Comparison of ENCODE assay signal across 9 cellular contexts in the genomic region with DNA sequence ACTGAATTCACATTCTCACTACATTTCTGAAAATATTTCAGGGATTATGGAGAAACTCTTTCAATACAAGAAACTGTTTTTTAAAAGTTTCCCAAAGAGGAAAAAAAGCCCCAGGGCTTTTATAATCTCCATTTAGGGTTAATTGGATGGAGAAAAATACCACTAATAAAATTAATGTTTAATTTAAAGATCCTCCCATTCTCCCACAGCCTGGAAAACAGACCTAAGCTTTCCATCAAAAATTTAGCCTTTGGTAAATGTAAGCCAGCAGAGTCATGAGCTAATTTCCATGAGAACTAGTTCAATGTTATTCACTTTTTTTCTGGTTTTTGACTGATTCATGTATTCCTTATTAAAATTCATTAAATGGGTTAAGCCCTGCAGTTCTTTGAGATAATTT.
"Had no signal": no experiment of that assay in that cellular context is flagged by ENCODE, and none has a peak within 500 bp of the region (broad histone marks: within the 10 kb centered on the region; RNA-seq: fewer than 3 reads in every experiment).

No MANE protein-coding gene starts in this region.

- H3K9me3 ChIP-seq: HAP-1 had no signal

- H3K4me2 ChIP-seq: GM23338 had no signal

- H3K4me3 Mint-ChIP-seq: GM23338, H9, HFFc6 had no signal

- DNase-seq: GM23248, GOT3, H7, H9, HCEC 1CT, HFFc6 had no signal

- H3K9ac ChIP-seq: GM23248 had no signal

- H3K4me3 ChIP-seq: GM23248, GM23338, HAP-1 had no signal

- H3K27ac ChIP-seq: GM23248 had no signal

- H2AFZ ChIP-seq: GM23248, GM23338 had no signal

- ATAC-seq: GM23338, HCT116 had no signal

- H3K27ac Mint-ChIP-seq: GM23338, HFFc6 had no signal

- H3K36me3 ChIP-seq: HAP-1 had no signal
